8 cellular contexts compared by ENCODE assay signal in the genomic region with DNA sequence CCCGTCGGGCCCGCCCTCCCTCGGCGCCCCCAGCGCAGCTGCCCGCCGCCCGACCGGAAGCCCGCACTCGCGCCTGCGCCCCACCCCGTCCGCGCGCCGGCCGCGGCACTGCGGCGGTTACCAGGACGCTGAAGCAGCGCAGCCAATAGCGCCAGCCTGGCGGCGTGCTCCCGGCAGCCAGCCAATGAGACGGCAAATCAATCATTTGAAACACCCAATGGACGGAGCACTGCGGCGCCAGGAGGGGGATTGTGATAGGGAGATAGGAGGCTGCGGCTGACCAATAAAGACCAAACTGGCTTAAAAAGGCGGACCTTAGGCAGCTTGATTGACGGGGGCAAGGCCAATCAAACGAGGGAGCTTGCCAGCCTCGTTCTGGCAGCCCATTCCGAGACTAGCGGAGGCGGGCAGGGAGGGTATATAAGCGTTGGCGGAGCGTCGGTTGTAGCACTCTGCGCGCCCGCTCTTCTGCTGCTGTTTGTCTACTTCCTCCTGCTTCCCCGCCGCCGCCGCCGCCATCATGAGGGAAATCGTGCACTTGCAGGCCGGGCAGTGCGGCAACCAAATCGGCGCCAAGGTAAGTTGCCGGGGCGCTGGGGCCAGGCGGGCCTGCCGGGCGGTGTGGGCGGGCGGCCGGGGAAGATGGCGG. TPM values are rescaled to one million over a fixed set of nuclear protein-coding genes. Genes with fewer than 3 reads are reported as not detected.
DNase-seq lines count a peak whose midpoint lies in the region; ATAC-seq and TF ChIP-seq lines count a peak whose summit lies in the region.

TSS of gene TUBB4B (plus strand) at position 447 of the 649 bp plus-strand sequence. CDS start at position 521, 74 bp downstream.

- ATAC-seq in activated T-helper 17 cell treated with anti-CD3 and anti-CD28 coated beads, Interleukin-2, amount 50 U/mL, for 72 hours (replicated peaks) = peak; percentile 87
- peak; percentile 87 for ATAC-seq in naive thymus-derived CD4-positive, alpha-beta T cell
- peak; percentile 80 to 82 for ATAC-seq in stimulated activated naive B cell treated with anti-CD40 and anti-IgM and Interleukin-4, amounts not matched to agents 10 μg/mL and 1 μg/mL and 100 μg/mL, for 72 hours (replicated peaks)

- H3K36me3 ChIP-seq in fibroblast of lung (ENCODE audit: control insufficient read depth, insufficient read depth, low read length) = peaks cover 18% of the 10 kb centered on the region
- H3K36me3 ChIP-seq in naive thymus-derived CD4-positive, alpha-beta T cell (ENCODE audit: control insufficient read depth in 2 of 3, insufficient read depth in 3 of 3, low read length in 3 of 3) = peaks cover 0 to 19% (median 9%) of the 10 kb centered on the region in 3 experiments

- POLR2A ChIA-PET in RWPE1 (lab: Yijun Ruan, JAX; ENCODE audit: low non-redundant PET) = interaction anchor here (0.5 to 2.0 kb wide), 14 partner anchors 11 to 350 kb away, joined by 3 to 9 read pairs (median 4); partner anchors contain the start of genes ANAPC2, MAN1B1, NELFB and SSNA1
- POLR2A ChIA-PET in naive thymus-derived CD4-positive, alpha-beta T cell (lab: Charles Lee) = interaction anchor here (0.7 to 10.7 kb wide), 37 partner anchors 12 to 708 kb away, joined by 3 to 168 read pairs (median 4); partner anchors contain the start of genes ANAPC2, CYSRT1, EXD3 and MAN1B1

- H3K27ac Mint-ChIP-seq in activated T-helper 17 cell treated with anti-CD3 and anti-CD28 coated beads, Interleukin-2, amount 50 U/mL, for 72 hours = peak within 1 kb of the TSS; percentile 96
- peak within 1 kb of the TSS; percentile 82 to 94 (median 93) for H3K27ac Mint-ChIP-seq in naive thymus-derived CD4-positive, alpha-beta T cell
- peak within 1 kb of the TSS; percentile 99 for H3K27ac Mint-ChIP-seq in stimulated activated naive B cell treated with anti-CD40 and anti-IgM and Interleukin-4, amounts not matched to agents 10 μg/mL and 1 μg/mL and 100 μg/mL, for 72 hours

- peak within 1 kb of the TSS; percentile 16 for H2AFZ ChIP-seq in fibroblast of lung (ENCODE audit: low read length)

- H3K9ac ChIP-seq in fibroblast of lung (ENCODE audit: insufficient read depth, low read length) = peak within 1 kb of the TSS; percentile 89

- no peaks in the 10 kb centered on the region for H3K9me3 Mint-ChIP-seq in activated T-helper 17 cell treated with anti-CD3 and anti-CD28 coated beads, Interleukin-2, amount 50 U/mL, for 72 hours
- peaks cover 0 to 9% (median 0%) of the 10 kb centered on the region in 11 donors for H3K9me3 Mint-ChIP-seq in naive thymus-derived CD4-positive, alpha-beta T cell
- H3K9me3 Mint-ChIP-seq in stimulated activated naive B cell treated with anti-CD40 and anti-IgM and Interleukin-4, amounts not matched to agents 10 μg/mL and 1 μg/mL and 100 μg/mL, for 72 hours = no peaks in the 10 kb centered on the region

- CTCF ChIA-PET in RWPE1 (lab: Yijun Ruan, JAX) = interaction anchor here (0.8 to 2.0 kb wide), 4 partner anchors 9 to 554 kb away, joined by 3 to 8 read pairs (median 4); no protein-coding TSS in a partner anchor
- CTCF ChIA-PET in naive thymus-derived CD4-positive, alpha-beta T cell (lab: Charles Lee) = interaction anchor here (0.6 to 1.3 kb wide), 4 partner anchors 13 to 145 kb away, joined by 4 to 9 read pairs (median 5); partner anchors contain the start of gene NELFB

- peak within 1 kb of the TSS; percentile 100 for H3K27ac ChIP-seq in RWPE1
- H3K27ac ChIP-seq in fibroblast of lung (ENCODE audit: insufficient read depth, low read length) = peak within 1 kb of the TSS; percentile 95
- peak within 1 kb of the TSS; percentile 83 for H3K27ac ChIP-seq in naive thymus-derived CD4-positive, alpha-beta T cell (ENCODE audit: low read depth, low read length)

- H3K79me2 ChIP-seq in fibroblast of lung (ENCODE audit: control insufficient read depth, insufficient read depth, low read length) = peaks cover 38% of the 10 kb centered on the region

- no peaks in the 10 kb centered on the region for H3K27me3 Mint-ChIP-seq in activated T-helper 17 cell treated with anti-CD3 and anti-CD28 coated beads, Interleukin-2, amount 50 U/mL, for 72 hours
- peaks cover 0 to 4% (median 0%) of the 10 kb centered on the region in 5 donors for H3K27me3 Mint-ChIP-seq in naive thymus-derived CD4-positive, alpha-beta T cell
- no peaks in the 10 kb centered on the region for H3K27me3 Mint-ChIP-seq in stimulated activated naive B cell treated with anti-CD40 and anti-IgM and Interleukin-4, amounts not matched to agents 10 μg/mL and 1 μg/mL and 100 μg/mL, for 72 hours

- intact Hi-C loops in naive thymus-derived CD4-positive, alpha-beta T cell (cut with micrococcal nuclease) = loop anchor here (1.0 to 5.0 kb wide), 16 partner anchors 14 to 829 kb away; partner anchors contain the start of genes ANAPC2 (in 2 of the 2), MAN1B1 (in 2 of the 2), NDOR1 (in 2 of the 2) and NELFB (in 2 of the 2)

- peaks cover 34% of the 10 kb centered on the region for H3K36me3 Mint-ChIP-seq in activated T-helper 17 cell treated with anti-CD3 and anti-CD28 coated beads, Interleukin-2, amount 50 U/mL, for 72 hours (ENCODE audit: low read depth)
- peaks cover 0 to 14% (median 4%) of the 10 kb centered on the region in 5 donors for H3K36me3 Mint-ChIP-seq in naive thymus-derived CD4-positive, alpha-beta T cell
- peaks cover 17 to 30% of the 10 kb centered on the region in 2 donors for H3K36me3 Mint-ChIP-seq in stimulated activated naive B cell treated with anti-CD40 and anti-IgM and Interleukin-4, amounts not matched to agents 10 μg/mL and 1 μg/mL and 100 μg/mL, for 72 hours

- peak; percentile 100 for DNase-seq in Daoy (ENCODE audit: low read depth)
- DNase-seq in GOT3 (lab: John Stamatoyannopoulos, UW) = peak; percentile 97
- DNase-seq in LNCaP clone FGC (ENCODE audit: low read depth) = peak; percentile 100
- DNase-seq in RWPE1 (ENCODE audit: low spot score) = peak; percentile 100
- peak; percentile 100 for DNase-seq in fibroblast of lung (ENCODE audit: low read depth in 2 of 2)
- peak; percentile 87 to 99 (median 98) for DNase-seq in naive thymus-derived CD4-positive, alpha-beta T cell
- DNase-seq in stimulated activated naive B cell treated with anti-CD40 and anti-IgM and Interleukin-4, amounts not matched to agents 10 μg/mL and 1 μg/mL and 100 μg/mL, for 72 hours = peak; percentile 99

- no peaks in the 10 kb centered on the region for H3K9me3 ChIP-seq in fibroblast of lung (ENCODE audit: control insufficient read depth, insufficient read depth, low read depth, low read length)
- no peaks in the 10 kb centered on the region for H3K9me3 ChIP-seq in naive thymus-derived CD4-positive, alpha-beta T cell (ENCODE audit: control insufficient read depth in 2 of 3, low read length in 3 of 3)

- H4K20me1 ChIP-seq in fibroblast of lung (ENCODE audit: control insufficient read depth, extremely low read depth, insufficient read depth, low read length) = no peaks in the 10 kb centered on the region

- H3K4me3 ChIP-seq in LNCaP clone FGC (ENCODE audit: low read depth, low read length) = peak within 1 kb of the TSS; percentile 92
- peak within 1 kb of the TSS; percentile 72 to 98 (median 88) for H3K4me3 ChIP-seq in fibroblast of lung (replicated peaks in 1 of 4; ENCODE audit: control extremely low read depth in 1 of 4, insufficient read depth in 1 of 4, low read depth in 3 of 4, low read length in 4 of 4)
- peak within 1 kb of the TSS; percentile 72 for H3K4me3 ChIP-seq in naive thymus-derived CD4-positive, alpha-beta T cell (ENCODE audit: low read length)

- peaks cover 5% of the 10 kb centered on the region for H3K4me1 Mint-ChIP-seq in activated T-helper 17 cell treated with anti-CD3 and anti-CD28 coated beads, Interleukin-2, amount 50 U/mL, for 72 hours
- H3K4me1 Mint-ChIP-seq in naive thymus-derived CD4-positive, alpha-beta T cell = peaks cover 12 to 35% (median 21%) of the 10 kb centered on the region in 7 donors
- peaks cover 34 to 70% of the 10 kb centered on the region in 2 donors for H3K4me1 Mint-ChIP-seq in stimulated activated naive B cell treated with anti-CD40 and anti-IgM and Interleukin-4, amounts not matched to agents 10 μg/mL and 1 μg/mL and 100 μg/mL, for 72 hours

- H3K27me3 ChIP-seq in fibroblast of lung (ENCODE audit: control insufficient read depth, insufficient read depth, low read length) = no peaks in the 10 kb centered on the region
- H3K27me3 ChIP-seq in naive thymus-derived CD4-positive, alpha-beta T cell (ENCODE audit: control insufficient read depth in 2 of 2, insufficient read depth in 2 of 2, low read length in 2 of 2) = no peaks in the 10 kb centered on the region

- peaks cover 6% of the 10 kb centered on the region for H3K4me1 ChIP-seq in fibroblast of lung (ENCODE audit: control insufficient read depth, extremely low read depth, insufficient read depth, low read length)
- peaks cover 15 to 23% of the 10 kb centered on the region in 2 donors for H3K4me1 ChIP-seq in naive thymus-derived CD4-positive, alpha-beta T cell (ENCODE audit: control insufficient read depth in 2 of 2, insufficient read depth in 2 of 2, low read length in 2 of 2)

- peak within 1 kb of the TSS; percentile 82 for H3K4me3 Mint-ChIP-seq in activated T-helper 17 cell treated with anti-CD3 and anti-CD28 coated beads, Interleukin-2, amount 50 U/mL, for 72 hours
- H3K4me3 Mint-ChIP-seq in naive thymus-derived CD4-positive, alpha-beta T cell = peak within 1 kb of the TSS; percentile 83 to 97 (median 92)
- peak within 1 kb of the TSS; percentile 87 to 94 for H3K4me3 Mint-ChIP-seq in stimulated activated naive B cell treated with anti-CD40 and anti-IgM and Interleukin-4, amounts not matched to agents 10 μg/mL and 1 μg/mL and 100 μg/mL, for 72 hours

- peak within 1 kb of the TSS; percentile 96 for H3K4me2 ChIP-seq in fibroblast of lung (ENCODE audit: extremely low read depth, insufficient read depth, low read length)

- TF ChIP-seq CTCF in LNCaP clone FGC (IDR thresholded peaks at IDR 0.05; ENCODE audit: control insufficient read depth, extremely low read depth, insufficient read depth) (no peak), RWPE1 (conservative IDR thresholded peaks at IDR 0.05; ENCODE audit: low read depth) (no peak; the same call in 1 of the 2 replicates), fibroblast of lung (conservative IDR thresholded peaks at IDR 0.05 in 1 of 2, IDR thresholded peaks at IDR 0.05 in 1 of 2; ENCODE audit: low read depth in 1 of 2, low read length in 2 of 2) (no peak)

RNA-seq across cellular contexts. Expression of gene TUBB4B, which starts in this region (rescaled TPM):
- total RNA-seq in Daoy (2014; rRNA removed; shearing (Covaris generic)) = 294 and 321 TPM in 2 replicates
- 100 to 1,000 TPM; 232 to 372 TPM for total RNA-seq in activated T-helper 17 cell treated with anti-CD3 and anti-CD28 coated beads, Interleukin-2, amount 50 U/mL, for 72 hours
- total RNA-seq in fibroblast of lung = 106 and 111 TPM in 2 replicates
- polyA plus RNA-seq in fibroblast of lung = 332 and 663 TPM in 2 replicates
- 417 and 877 TPM in 2 replicates for polyA plus RNA-seq in fibroblast of lung (2012)
- polyA minus RNA-seq in fibroblast of lung (ENCODE audit: low replicate concordance) = 443 and 880 TPM in 2 replicates
- 100 to 1,000 TPM in 1 of 5 experiments, 10 to 100 TPM in 4; 44.2 to 260 (median 87.5) TPM for total RNA-seq in naive thymus-derived CD4-positive, alpha-beta T cell
- polyA plus RNA-seq in naive thymus-derived CD4-positive, alpha-beta T cell = 10 to 100 TPM; 17.5 to 49.9 TPM

Comparison
In these comparisons a context has a peak if more than half of its experiments do, and no peak if none do; other contexts are left out.
1. Peak in every context shown above with its lines: DNase-seq, ATAC-seq, H3K4me3 ChIP-seq and H3K27ac ChIP-seq.